In the genomic region with DNA sequence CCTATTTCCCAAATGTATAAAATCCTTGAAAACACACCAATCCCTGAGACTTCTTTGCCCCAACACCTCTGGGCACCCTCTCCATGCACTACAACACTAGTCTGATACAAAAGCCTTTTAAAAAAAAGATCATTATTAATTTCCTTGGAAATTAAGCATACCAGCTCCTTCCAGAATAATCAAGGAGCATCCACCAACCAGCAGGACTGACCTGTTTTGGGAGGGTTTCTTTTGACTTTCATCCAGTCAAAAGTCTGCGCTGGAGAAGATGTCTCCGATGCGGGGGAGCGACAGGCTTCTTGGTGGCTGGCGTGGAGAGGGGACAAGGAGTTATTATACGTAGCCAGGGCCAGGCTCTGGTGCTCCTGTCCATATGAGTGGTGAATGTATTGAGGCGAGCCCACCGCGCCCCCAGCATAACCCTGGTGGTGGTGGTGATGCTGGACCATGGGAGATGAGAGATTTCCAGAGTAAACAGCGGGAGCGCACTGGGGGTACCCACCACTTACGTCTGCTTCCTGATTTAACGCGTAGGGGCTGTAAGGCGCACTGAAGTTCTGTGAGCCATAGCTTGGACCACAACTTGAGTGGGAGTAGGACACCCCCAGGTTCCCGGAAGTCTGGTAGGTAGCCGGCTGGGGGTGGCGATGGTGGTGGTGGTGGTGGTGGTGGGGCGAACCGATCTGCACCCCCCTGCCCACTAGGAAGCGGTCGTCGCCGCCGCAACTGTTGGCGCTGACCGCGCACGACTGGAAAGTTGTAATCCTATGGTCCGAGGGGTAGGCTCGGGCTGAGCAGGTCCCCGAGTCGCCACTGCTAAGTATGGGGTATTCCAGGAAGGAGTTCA, we compare ENCODE assay signal across 8 cellular contexts. TPM values are rescaled to one million over a fixed set of nuclear protein-coding genes. Genes with fewer than 3 reads are reported as not detected.
DNase-seq lines count a peak whose midpoint lies in the region; ATAC-seq and TF ChIP-seq lines count a peak whose summit lies in the region.

No MANE protein-coding gene starts in this region.

- peak; percentile 7 for ATAC-seq in GM21528 (IDR thresholded peaks at IDR 0.05; ENCODE audit: low FRiP score, unreplicated experiment)
- no peak for ATAC-seq in HG03521 (IDR thresholded peaks at IDR 0.05; ENCODE audit: unreplicated experiment)

- no peaks in the 10 kb centered on the region for H3K79me2 ChIP-seq in neural cell (replicated peaks; ENCODE audit: insufficient read depth, low read length)

- H3K4me1 Mint-ChIP-seq in chondrocyte (ENCODE audit: low read depth) = peaks cover 37% of the 10 kb centered on the region

- peaks cover 3% of the 10 kb centered on the region for H3K9me3 ChIP-seq in neural cell (ENCODE audit: low read length)

- peak overlapping the region; percentile 96 for H3K4me3 Mint-ChIP-seq in chondrocyte (ENCODE audit: unreplicated experiment)

- H3K27me3 Mint-ChIP-seq in chondrocyte (ENCODE audit: low read depth) = peaks cover 54% of the 10 kb centered on the region

- no peaks in the 10 kb centered on the region for H4K20me1 ChIP-seq in neural cell (ENCODE audit: insufficient read depth)

- TF ChIP-seq CTCF in LNCaP clone FGC (IDR thresholded peaks at IDR 0.05; ENCODE audit: control insufficient read depth, extremely low read depth, insufficient read depth) (no peak), chondrocyte (IDR thresholded peaks at IDR 0.05) (no peak), neural cell (IDR thresholded peaks at IDR 0.05; ENCODE audit: poor library complexity, severe bottlenecking) (no peak)

- no peaks in the 10 kb centered on the region for H3F3A ChIP-seq in neural cell (ENCODE audit: insufficient read depth, low read length, poor library complexity, severe bottlenecking)

- H3K27ac Mint-ChIP-seq in chondrocyte (ENCODE audit: unreplicated experiment) = peak overlapping the region; percentile 93

- H2AFZ ChIP-seq in neural cell (ENCODE audit: low read depth, low read length) = no peak overlapping the region

- DNase-seq in LNCaP clone FGC (ENCODE audit: low read depth) (no peak), chondrocyte (ENCODE audit: low spot score) (no peak), occipital lobe (lab: John Stamatoyannopoulos, UW) (no peak), GM19238 (ENCODE audit: insufficient read length, low spot score) (no peak), kidney glomerular epithelial cell (lab: John Stamatoyannopoulos, UW) (no peak)

- H3K9ac ChIP-seq in neural cell (ENCODE audit: low read length) = no peak overlapping the region

- peaks cover 8% of the 10 kb centered on the region for H3K36me3 Mint-ChIP-seq in chondrocyte (ENCODE audit: low read depth)

- TF ChIP-seq EP300 in neural cell (conservative IDR thresholded peaks at IDR 0.05; ENCODE audit: poor library complexity, severe bottlenecking) = no peak

- TF ChIP-seq RAD21 in neural cell (conservative IDR thresholded peaks at IDR 0.05) = no peak

- no peaks in the 10 kb centered on the region for H3K9me2 ChIP-seq in neural cell (ENCODE audit: insufficient read depth, low read length)

- no peak overlapping the region for H3K27ac ChIP-seq in neural cell (ENCODE audit: low read length)

- no peak overlapping the region for H3K4me2 ChIP-seq in neural cell (ENCODE audit: low read length)

- H3K9me3 Mint-ChIP-seq in chondrocyte (ENCODE audit: low read depth) = no peaks in the 10 kb centered on the region

- H3K4me3 ChIP-seq in LNCaP clone FGC (ENCODE audit: low read depth, low read length) = peak overlapping the region; percentile 81
- H3K4me3 ChIP-seq in neural cell (ENCODE audit: low read length) = peak overlapping the region; percentile 63

- H3K36me3 ChIP-seq in neural cell (ENCODE audit: insufficient read depth, low read length) = no peaks in the 10 kb centered on the region

- H3K27me3 ChIP-seq in neural cell (ENCODE audit: insufficient read depth, low read depth, low read length) = peaks cover 100% of the 10 kb centered on the region

TF ChIP-seq in neural cell, 6 proteins besides CTCF, POLR2A, EP300 and RAD21:
- TF ChIP-seq EZH2 (IDR thresholded peaks at IDR 0.05; ENCODE audit: borderline replicate concordance, insufficient read depth, low read length, poor library complexity, severe bottlenecking) = peak; percentile 45
- no peak for TF ChIP-seq TAF1 (IDR thresholded peaks at IDR 0.05; ENCODE audit: low read depth)

RNA-seq across cellular contexts. Expression of a gene that starts 0.5 kb away (rescaled TPM):
- 2.7 to 2.9 TPM in 2 of 3 replicates, not detected in the other for total RNA-seq in chondrocyte
- not detected in 2 replicates for polyA plus RNA-seq in neural cell
- not detected in 2 replicates for polyA minus RNA-seq in neural cell
- not detected for total RNA-seq in occipital lobe

RNA-seq across cellular contexts. Expression of a gene that starts 7.2 kb away (rescaled TPM):
- total RNA-seq in chondrocyte (8.3 to 10.2 TPM in 2 of 3 replicates, not detected in the other), occipital lobe (not detected)
- not detected in 2 replicates for polyA plus RNA-seq in neural cell
- polyA minus RNA-seq in neural cell = not detected in 2 replicates

RNA-seq across cellular contexts. Expression of a gene that starts 35.3 kb away (rescaled TPM):
- 0.30 TPM in 1 of 3 replicates, not detected in the others for total RNA-seq in chondrocyte
- not detected in 2 replicates for polyA plus RNA-seq in neural cell
- not detected in 2 replicates for polyA minus RNA-seq in neural cell
- not detected for total RNA-seq in occipital lobe

RNA-seq across cellular contexts. Expression of a gene that starts 48.2 kb away (rescaled TPM):
- not detected in 3 replicates for total RNA-seq in chondrocyte
- polyA plus RNA-seq in neural cell = not detected in 2 replicates
- polyA minus RNA-seq in neural cell = not detected in 2 replicates
- total RNA-seq in occipital lobe = not detected

RNA-seq across cellular contexts. Expression of a gene that starts 52.3 kb away (rescaled TPM):
- total RNA-seq in chondrocyte (not detected in 3 replicates), occipital lobe (not detected)
- not detected in 2 replicates for polyA plus RNA-seq in neural cell
- polyA minus RNA-seq in neural cell = not detected in 2 replicates
